ENCODE assay signal across 29 cellular contexts in the genomic region with DNA sequence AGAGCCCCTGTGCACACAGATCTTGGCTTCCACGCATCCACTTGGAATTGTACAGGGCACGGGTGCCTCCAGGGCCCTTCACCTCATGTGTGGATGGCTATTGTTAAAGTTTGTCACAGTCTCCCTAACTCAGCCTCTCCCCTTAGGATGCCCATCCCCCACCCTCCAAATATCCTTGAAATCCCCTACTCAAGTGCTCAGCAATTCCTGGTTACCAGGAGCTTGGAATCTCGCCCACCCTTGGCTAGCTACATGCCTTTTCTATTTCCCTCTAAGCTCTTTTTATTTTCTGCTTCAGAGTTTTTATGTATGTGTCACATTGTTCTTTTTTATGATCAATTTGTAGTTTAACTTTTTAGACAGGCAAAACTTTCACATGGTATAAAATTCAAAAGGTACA. TPM values are rescaled to one million over a fixed set of nuclear protein-coding genes. Genes with fewer than 3 reads are reported as not detected.
"Had no signal": no experiment of that assay in that cellular context is flagged by ENCODE, and none has a peak within 500 bp of the region (broad histone marks: within the 10 kb centered on the region; RNA-seq: fewer than 3 reads in every experiment).

No MANE protein-coding gene starts in this region.

- H3K9me3 Mint-ChIP-seq: nephron; stimulated activated naive B cell treated with anti-CD40 and anti-IgM and Interleukin-4, amounts not matched to agents 10 μg/mL and 1 μg/mL and 100 μg/mL, for 72 hours; stimulated activated naive CD8-positive, alpha-beta T cell treated with anti-CD3 and anti-CD28 coated beads, Interleukin-15, amount 100 ng/mL, for 72 hours had no signal

- DNase-seq: effector CD8-positive, alpha-beta T cell; heart left ventricle; hippocampal formation; islet precursor cell; lower lobe of right lung; mesenchymal stem cell; midbrain; occipital lobe; psoas muscle; sigmoid colon; stimulated activated CD4-positive, alpha-beta T cell treated with anti-CD3 and anti-CD28 coated beads, Interleukin-2, amount 100 ng/mL, for 24 hours; stimulated activated CD4-positive, alpha-beta T cell treated with anti-CD3 and anti-CD28 coated beads, Interleukin-4, amount 100 ng/mL, for 4 hours; stimulated activated naive B cell treated with anti-CD40 and anti-IgM and Interleukin-4, amounts not matched to agents 10 μg/mL and 1 μg/mL and 100 μg/mL, for 72 hours; stimulated activated naive CD8-positive, alpha-beta T cell treated with anti-CD3 and anti-CD28 coated beads, Interleukin-15, amount 100 ng/mL, for 72 hours; testis; upper lobe of right lung had no signal

- H3K36me3 Mint-ChIP-seq: stimulated activated naive B cell treated with anti-CD40 and anti-IgM and Interleukin-4, amounts not matched to agents 10 μg/mL and 1 μg/mL and 100 μg/mL, for 72 hours had no signal

- H3K27ac Mint-ChIP-seq: nephron; stimulated activated naive B cell treated with anti-CD40 and anti-IgM and Interleukin-4, amounts not matched to agents 10 μg/mL and 1 μg/mL and 100 μg/mL, for 72 hours had no signal

- H3K4me1 ChIP-seq: heart left ventricle, lower lobe of right lung, psoas muscle, testis, tibial nerve, upper lobe of right lung, vagina had no signal

- H3K36me3 ChIP-seq: heart left ventricle, lower lobe of right lung, sigmoid colon, tibial nerve, upper lobe of right lung, vagina had no signal

- H3K4me3 ChIP-seq: coronary artery, heart left ventricle, lower lobe of right lung, psoas muscle, sigmoid colon, skin epidermis, testis, tibial nerve, upper lobe of right lung, vagina had no signal

- H3K27ac ChIP-seq: coronary artery, heart left ventricle, lower lobe of right lung, psoas muscle, sigmoid colon, skin epidermis, testis, tibial nerve, upper lobe of right lung, vagina had no signal

- ATAC-seq: esophagus mucosa; heart left ventricle; left lobe of liver; lower lobe of right lung; psoas muscle; stimulated activated naive B cell treated with anti-CD40 and anti-IgM and Interleukin-4, amounts not matched to agents 10 μg/mL and 1 μg/mL and 100 μg/mL, for 72 hours; stimulated activated naive CD8-positive, alpha-beta T cell treated with anti-CD3 and anti-CD28 coated beads, Interleukin-15, amount 100 ng/mL, for 72 hours; upper lobe of right lung had no signal

- H3K9me3 ChIP-seq: heart left ventricle, lower lobe of right lung, psoas muscle, sigmoid colon, testis, tibial nerve, upper lobe of right lung, vagina had no signal

- H3K4me3 Mint-ChIP-seq: nephron; stimulated activated naive B cell treated with anti-CD40 and anti-IgM and Interleukin-4, amounts not matched to agents 10 μg/mL and 1 μg/mL and 100 μg/mL, for 72 hours; stimulated activated naive CD8-positive, alpha-beta T cell treated with anti-CD3 and anti-CD28 coated beads, Interleukin-15, amount 100 ng/mL, for 72 hours had no signal

- H3K27me3 ChIP-seq: sigmoid colon, testis, tibial nerve, upper lobe of right lung, vagina had no signal

- H3K4me1 Mint-ChIP-seq: nephron; stimulated activated naive B cell treated with anti-CD40 and anti-IgM and Interleukin-4, amounts not matched to agents 10 μg/mL and 1 μg/mL and 100 μg/mL, for 72 hours; stimulated activated naive CD8-positive, alpha-beta T cell treated with anti-CD3 and anti-CD28 coated beads, Interleukin-15, amount 100 ng/mL, for 72 hours had no signal

RNA-seq across cellular contexts. Expression of gene NR1H4, which starts 13.0 kb away (rescaled TPM):
- total RNA-seq: chondrocyte, dermis microvascular lymphatic vessel endothelial cell, esophagus mucosa, fibroblast of lung, frontal cortex, glomerular endothelial cell, heart left ventricle, lower lobe of right lung, occipital lobe, sigmoid colon, subcutaneous adipose tissue, tibial nerve, upper lobe of right lung, vagina had no signal
- polyA plus RNA-seq: fibroblast of lung, heart left ventricle, psoas muscle had no signal
